ENCODE assay signal across 20 cellular contexts in the genomic region with DNA sequence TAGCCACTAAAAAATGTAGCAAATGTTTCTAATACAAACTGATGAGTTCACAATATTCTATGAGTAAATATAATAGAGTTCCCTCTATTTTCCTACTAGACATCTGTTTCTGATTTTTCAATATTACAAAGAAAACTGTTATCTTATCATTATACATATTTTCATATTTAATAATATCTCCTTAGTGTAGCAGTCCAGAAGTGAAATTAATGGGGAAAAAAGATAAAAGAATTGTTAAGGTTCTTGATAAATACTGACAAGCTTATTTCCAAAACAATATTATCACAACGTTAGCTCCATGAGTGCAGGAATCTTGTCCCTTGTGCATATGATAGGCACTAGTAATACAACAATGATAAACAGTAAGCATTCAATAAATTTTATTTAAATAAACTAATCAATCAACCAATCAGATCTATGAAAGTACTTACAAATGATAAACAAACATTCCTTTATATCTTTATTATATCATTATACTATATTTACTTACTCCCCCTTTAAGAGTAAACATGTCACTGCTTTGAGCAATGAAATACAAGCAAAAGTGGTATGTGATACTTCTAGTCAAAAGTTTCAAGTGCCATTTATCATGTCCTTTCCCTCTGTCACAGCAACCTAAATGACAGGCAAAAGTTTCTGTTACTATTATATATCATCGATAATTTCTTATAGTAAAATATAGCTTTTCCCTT.
"Had no signal": no experiment of that assay in that cellular context is flagged by ENCODE, and none has a peak within 500 bp of the region (broad histone marks: within the 10 kb centered on the region; RNA-seq: fewer than 3 reads in every experiment).

No MANE protein-coding gene starts in this region.

- DNase-seq: islet precursor cell; left ventricle myocardium inferior; mesendoderm; naive B cell; natural killer cell; ovary; right lobe of liver; stimulated activated CD4-positive, alpha-beta T cell treated with anti-CD3 and anti-CD28 coated beads, Interleukin-1b, Interleukin-23, amount 100 ng/mL, for 48 hours; stimulated activated CD4-positive, alpha-beta T cell treated with anti-CD3 and anti-CD28 coated beads, Interleukin-2, amount 100 ng/mL, for 48 hours; stimulated activated CD4-positive, alpha-beta T cell treated with anti-CD3 and anti-CD28 coated beads, Interleukin-4, amount 100 ng/mL, for 4 hours; stimulated activated CD8-positive, alpha-beta memory T cell treated with anti-CD3 and anti-CD28 coated beads, Interleukin-4, amount 100 ng/mL, for 48 hours; stimulated activated naive CD4-positive, alpha-beta T cell treated with Interleukin-2 at 50 U/mL for 16 hours; stimulated activated naive CD8-positive, alpha-beta T cell treated with anti-CD3 and anti-CD28 coated beads, Interleukin-15, amount 100 ng/mL, for 72 hours; substantia nigra; uterus had no signal

- H3K4me2 ChIP-seq: smooth muscle cell had no signal

- H3K4me3 ChIP-seq: left ventricle myocardium inferior, lung, ovary, right atrium auricular region, right lobe of liver, smooth muscle cell, tibial nerve, uterus had no signal

- H3K36me3 ChIP-seq: left ventricle myocardium inferior, ovary, right atrium auricular region, right lobe of liver, tibial nerve, uterus had no signal

- H3K27ac ChIP-seq: left ventricle myocardium inferior, ovary, right atrium auricular region, right lobe of liver, tibial nerve, uterus had no signal

- H3K4me1 ChIP-seq: left ventricle myocardium inferior, right atrium auricular region, right lobe of liver, uterus had no signal

- H3K27me3 ChIP-seq: ovary, right atrium auricular region, right lobe of liver, tibial nerve, uterus had no signal

- ATAC-seq: natural killer cell; right lobe of liver; stimulated activated memory B cell treated with anti-CD40 and anti-IgM and Interleukin-4, amounts not matched to agents 10 μg/mL and 1 μg/mL and 100 μg/mL, for 72 hours; stimulated activated naive CD8-positive, alpha-beta T cell treated with anti-CD3 and anti-CD28 coated beads, Interleukin-15, amount 100 ng/mL, for 72 hours had no signal

- H3K9me3 ChIP-seq: left ventricle myocardium inferior, ovary, right atrium auricular region, right lobe of liver, tibial nerve, uterus had no signal
